Comparison of ENCODE assay signal across 6 cellular contexts in genomic region chr3:132396771-132397170, GRCh38. TPM values are rescaled to one million over a fixed set of nuclear protein-coding genes. Genes with fewer than 3 reads are reported as not detected.
DNase-seq lines count a peak whose midpoint lies in the region; ATAC-seq and TF ChIP-seq lines count a peak whose summit lies in the region.
"Not testable (repeated sequence)": the region's sequence is repeated elsewhere in the genome, so short reads cannot be mapped to it uniquely, and the experiment has no call there.

No MANE protein-coding gene starts in this region.

- not testable (repeated sequence) for H4K5ac ChIP-seq in mesendoderm (ENCODE audit: low read length)

- H2BK120ac ChIP-seq in mesendoderm (ENCODE audit: low read depth, low read length), result not testable (repeated sequence)

- POLR2A ChIA-PET in WTC11 (lab: Charles Lee), result interaction anchor here (1.0 kb wide), 1 partner anchor 21 kb away, joined by 3 read pairs; the partner anchor contains the start of gene DNAJC13

- TF ChIP-seq POLR2A in erythroblast (IDR thresholded peaks at IDR 0.05; ENCODE audit: low read length), result not testable (repeated sequence)

- H3K4ac ChIP-seq in mesendoderm (ENCODE audit: low read depth, low read length), result not testable (repeated sequence)

- not testable (repeated sequence) for H4K8ac ChIP-seq in mesendoderm (ENCODE audit: low read depth, low read length)

- H3K56ac ChIP-seq in mesendoderm (ENCODE audit: low read length), result not testable (repeated sequence)

- not testable (repeated sequence) for H3K36me3 Mint-ChIP-seq in WTC11

- not testable (repeated sequence) for H3K27me3 Mint-ChIP-seq in WTC11 (ENCODE audit: low read depth)

- not testable (repeated sequence) for H4K20me1 ChIP-seq in Karpas-422 (ENCODE audit: insufficient read depth, low read depth, low read length)

- not testable (repeated sequence) for H3K9me2 ChIP-seq in Karpas-422 (replicated peaks; ENCODE audit: insufficient read depth, low read length)

- not testable (repeated sequence) for H3K18ac ChIP-seq in mesendoderm (ENCODE audit: low read length)

- H3K9ac ChIP-seq in Karpas-422 (ENCODE audit: low read length); mesendoderm (ENCODE audit: low read length): not testable (repeated sequence)

- H3K27ac Mint-ChIP-seq in WTC11, result peak overlapping the region; percentile 54; the same call in 1 of the 2 replicates

- H3K4me1 ChIP-seq in Karpas-422 (ENCODE audit: low read length); SJCRH30; mesendoderm (ENCODE audit: control insufficient read depth, low read depth, low read length): not testable (repeated sequence)

- H2AK5ac ChIP-seq in mesendoderm (ENCODE audit: low read length), result not testable (repeated sequence)

- not testable (repeated sequence) for H3K36me3 ChIP-seq in Karpas-422 (ENCODE audit: insufficient read depth, low read length); SJCRH30; mesendoderm (ENCODE audit: control insufficient read depth, insufficient read depth, low read length)

- DNase-seq in HT1080 (ENCODE audit: low read depth) (peak; percentile 44), Karpas-422 (peak; percentile 61), SJCRH30 (peak; percentile 8 to 15), erythroblast (lab: John Stamatoyannopoulos, UW) (peak; percentile 13 to 16), mesendoderm (peak; percentile 19)
- DNase-seq in WTC11 (ENCODE audit: low spot score), result not testable (repeated sequence)

- not testable (repeated sequence) for ATAC-seq in WTC11

- not testable (repeated sequence) for H3K4me3 ChIP-seq in Karpas-422 (ENCODE audit: low read length); SJCRH30; mesendoderm (ENCODE audit: low read length)

- H3K9me3 ChIP-seq in Karpas-422 (ENCODE audit: low read length); SJCRH30 (replicated peaks): not testable (repeated sequence)

- not testable (repeated sequence) for H2BK15ac ChIP-seq in mesendoderm (replicated peaks; ENCODE audit: low read depth)

- H3K4me3 Mint-ChIP-seq in WTC11, result not testable (repeated sequence)

- WGBS in mesendoderm (ENCODE audit: extremely low coverage, insufficient coverage, low lambda C conversion rate), result no CpG with 5 or more reads among the region's 8 CpGs

- H3K79me1 ChIP-seq in mesendoderm (ENCODE audit: low read length), result not testable (repeated sequence)

- not testable (repeated sequence) for H3K4me2 ChIP-seq in Karpas-422 (ENCODE audit: low read depth, low read length, poor library complexity, severe bottlenecking); mesendoderm (ENCODE audit: low read length)

- not testable (repeated sequence) for H2BK5ac ChIP-seq in mesendoderm (ENCODE audit: low read length)

- not testable (repeated sequence) for TF ChIP-seq CTCF in WTC11 (IDR thresholded peaks at IDR 0.05)

- H3K79me2 ChIP-seq in Karpas-422 (ENCODE audit: low read length); mesendoderm (ENCODE audit: control insufficient read depth, insufficient read depth, low read length): not testable (repeated sequence)

- H3K23ac ChIP-seq in mesendoderm (ENCODE audit: low read length), result not testable (repeated sequence)

- H3K9me3 Mint-ChIP-seq in WTC11, result not testable (repeated sequence)

- CTCF ChIA-PET in WTC11 (lab: Charles Lee), result interaction anchor here (1.1 to 9.3 kb wide), 7 partner anchors 14 to 139 kb away, joined by 3 to 185 read pairs (median 18); partner anchors contain the start of gene DNAJC13

- H3K4me1 Mint-ChIP-seq in WTC11, result peaks cover 16% of the 10 kb centered on the region

- not testable (repeated sequence) for H3K27me3 ChIP-seq in Karpas-422 (ENCODE audit: low read length); SJCRH30; mesendoderm (ENCODE audit: insufficient read depth, low read length, poor library complexity)

- H2AFZ ChIP-seq in Karpas-422 (ENCODE audit: low read length), result not testable (repeated sequence)

- H3K27ac ChIP-seq in Karpas-422 (ENCODE audit: low read length); SJCRH30; mesendoderm (ENCODE audit: low read depth, low read length): not testable (repeated sequence)

TF ChIP-seq in WTC11, 78 proteins besides CTCF, POLR2A, EP300 and RAD21:
- TF ChIP-seq NFYB (CRISPR knock-in tag; conservative IDR thresholded peaks at IDR 0.05; ENCODE audit: low read depth), result peak; percentile 44; the same call in 1 of the 2 replicates

RNA-seq across cellular contexts. Expression of gene DNAJC13, which starts 20.5 kb away (rescaled TPM):
- 51.7 and 52.5 TPM in 2 replicates for total RNA-seq in HT1080 (2014; rRNA removed; shearing (Covaris generic))
- 24.7 and 36.2 TPM in 2 replicates for polyA plus RNA-seq in HT1080 (2015; cell fraction: cytosol; rRNA removed)
- polyA plus RNA-seq in HT1080 (2015; cell fraction: nucleus; rRNA removed), result 66.8 and 72.5 TPM in 2 replicates
- total RNA-seq in Karpas-422 (2014; rRNA removed; shearing (Covaris generic); ENCODE audit: low replicate concordance), result 33.2 and 38.9 TPM in 2 replicates
- total RNA-seq in SJCRH30 (2014; rRNA removed; shearing (Covaris generic)), result 26.0 and 27.2 TPM in 2 replicates
- total RNA-seq in WTC11 (2021), result 23.8 to 28.5 TPM (median 25.0 TPM) in 3 replicates
- polyA plus RNA-seq in mesendoderm (2013, experiment 1 of 2), result 11.2 TPM
- polyA plus RNA-seq in mesendoderm (2013, experiment 2 of 2), result 10.7 TPM
